In genomic region chr15:73921257-73921890, GRCh38 we compare ENCODE assay signal across 13 cellular contexts. TPM values are rescaled to one million over a fixed set of nuclear protein-coding genes. Genes with fewer than 3 reads are reported as not detected.
A peak's percentile ranks its signal among the peaks of the same experiment; 100 is the strongest.
DNase-seq lines count a peak whose midpoint lies in the region; ATAC-seq and TF ChIP-seq lines count a peak whose summit lies in the region.
"Had no signal": no experiment of that assay in that cellular context is flagged by ENCODE, and none has a peak within 500 bp of the region (broad histone marks: within the 10 kb centered on the region; RNA-seq: fewer than 3 reads in every experiment).

No MANE protein-coding gene starts in this region.

- WGBS in right cardiac atrium, result 52% methylated on average over 3 of the region's 3 CpGs

- peaks cover 31 to 52% (median 39%) of the 10 kb centered on the region in 3 donors for H3K4me1 Mint-ChIP-seq in CD8-positive, alpha-beta memory T cell
- H3K4me1 Mint-ChIP-seq in activated T-helper 1 cell treated with anti-CD3 and anti-CD28 coated beads, Interleukin-12 subunit alpha, Interleukin-12 subunit beta, Interleukin-2, Interleukin-4 antibody, amounts not matched to agents 30 ng/mL and 10 ng/mL and 1 ng/mL, durations not matched to agents 14 hours and 24 hours and 36 hours (ENCODE audit: low read depth), result peaks cover 38% of the 10 kb centered on the region

- H3K27me3 Mint-ChIP-seq in CD8-positive, alpha-beta memory T cell, result no peaks in the 10 kb centered on the region
- H3K27me3 Mint-ChIP-seq in activated T-helper 1 cell treated with anti-CD3 and anti-CD28 coated beads, Interleukin-12 subunit alpha, Interleukin-12 subunit beta, Interleukin-2, Interleukin-4 antibody, amounts not matched to agents 30 ng/mL and 10 ng/mL and 1 ng/mL, durations not matched to agents 14 hours and 24 hours and 36 hours (ENCODE audit: insufficient read depth), result peaks cover 5% of the 10 kb centered on the region

- H3K36me3 ChIP-seq in ACC112 (ENCODE audit: insufficient read depth, low read length), result peaks cover 25% of the 10 kb centered on the region
- H3K36me3 ChIP-seq in CD8-positive, alpha-beta memory T cell (ENCODE audit: insufficient read depth, low read length), result no peaks in the 10 kb centered on the region
- no peaks in the 10 kb centered on the region for H3K36me3 ChIP-seq in upper lobe of right lung

- CTCF ChIA-PET in CD8-positive, alpha-beta memory T cell (lab: Charles Lee), result interaction anchor here (1.6 kb wide), 1 partner anchor 12 kb away, joined by 3 read pairs; no protein-coding TSS in a partner anchor

- peak overlapping the region; percentile 86; the same call in 1 of the 2 replicates for H3K27ac ChIP-seq in ACC112 (ENCODE audit: low read depth, low read length)
- no peak overlapping the region for H3K27ac ChIP-seq in CD8-positive, alpha-beta memory T cell (ENCODE audit: low read depth, low read length)
- H3K27ac ChIP-seq in right cardiac atrium (ENCODE audit: low read length), result no peak overlapping the region
- H3K27ac ChIP-seq in upper lobe of right lung, result no peak overlapping the region

- no peak for DNase-seq in CD8-positive, alpha-beta memory T cell
- DNase-seq in activated T-helper 1 cell treated with anti-CD3 and anti-CD28 coated beads, Interleukin-12 subunit alpha, Interleukin-12 subunit beta, Interleukin-2, Interleukin-4 antibody, amounts not matched to agents 30 ng/mL and 10 ng/mL and 1 ng/mL, durations not matched to agents 14 hours and 24 hours and 36 hours (ENCODE audit: low spot score), result no peak
- DNase-seq in right cardiac atrium (peak in 2 of 3 donors; percentile 57 to 71), upper lobe of right lung (no peak), G401 (ENCODE audit: low spot score) (no peak)
- DNase-seq: anterior cingulate cortex; MG63; stimulated activated naive CD4-positive, alpha-beta T cell had no signal

- H3K9me3 Mint-ChIP-seq in CD8-positive, alpha-beta memory T cell, result peaks cover 5 to 8% (median 6%) of the 10 kb centered on the region in 5 donors
- peaks cover 20% of the 10 kb centered on the region for H3K9me3 Mint-ChIP-seq in activated T-helper 1 cell treated with anti-CD3 and anti-CD28 coated beads, Interleukin-12 subunit alpha, Interleukin-12 subunit beta, Interleukin-2, Interleukin-4 antibody, amounts not matched to agents 30 ng/mL and 10 ng/mL and 1 ng/mL, durations not matched to agents 14 hours and 24 hours and 36 hours

- H3K4me3 ChIP-seq in ACC112 (ENCODE audit: low read depth, low read length) (no peak overlapping the region), right cardiac atrium (ENCODE audit: low read length) (no peak overlapping the region), upper lobe of right lung (no peak overlapping the region)
- no peak overlapping the region for H3K4me3 ChIP-seq in CD8-positive, alpha-beta memory T cell (ENCODE audit: low read length)
- H3K4me3 ChIP-seq: MG63 had no signal

- POLR2A ChIA-PET in CD8-positive, alpha-beta memory T cell (lab: Charles Lee), result no interaction called here

- peak overlapping the region in 3 of 7 donors; percentile 6 to 32 (median 23) for H3K4me3 Mint-ChIP-seq in CD8-positive, alpha-beta memory T cell
- H3K4me3 Mint-ChIP-seq in activated T-helper 1 cell treated with anti-CD3 and anti-CD28 coated beads, Interleukin-12 subunit alpha, Interleukin-12 subunit beta, Interleukin-2, Interleukin-4 antibody, amounts not matched to agents 30 ng/mL and 10 ng/mL and 1 ng/mL, durations not matched to agents 14 hours and 24 hours and 36 hours, result no peak overlapping the region

- ATAC-seq in right cardiac atrium, result peak; percentile 24 to 36
- no peak for ATAC-seq in GM21515 (IDR thresholded peaks at IDR 0.05; ENCODE audit: unreplicated experiment)
- ATAC-seq in upper lobe of right lung, result no peak
- ATAC-seq in HG03139 (IDR thresholded peaks at IDR 0.05; ENCODE audit: unreplicated experiment), result no peak

- H3K36me3 Mint-ChIP-seq in CD8-positive, alpha-beta memory T cell, result peaks cover 15 to 28% (median 22%) of the 10 kb centered on the region in 3 donors
- peaks cover 16% of the 10 kb centered on the region for H3K36me3 Mint-ChIP-seq in activated T-helper 1 cell treated with anti-CD3 and anti-CD28 coated beads, Interleukin-12 subunit alpha, Interleukin-12 subunit beta, Interleukin-2, Interleukin-4 antibody, amounts not matched to agents 30 ng/mL and 10 ng/mL and 1 ng/mL, durations not matched to agents 14 hours and 24 hours and 36 hours (ENCODE audit: low read depth)

- intact Hi-C loops in activated T-helper 1 cell treated with anti-CD3 and anti-CD28 coated beads, Interleukin-12 subunit alpha, Interleukin-12 subunit beta, Interleukin-2, Interleukin-4 antibody, amounts not matched to agents 30 ng/mL and 10 ng/mL and 1 ng/mL, durations not matched to agents 14 hours and 24 hours and 36 hours (cut with micrococcal nuclease), result loop anchor here (10.0 kb wide), 1 partner anchor 347 kb away; no protein-coding TSS in a partner anchor
- intact Hi-C loops in right cardiac atrium (cut with DNase I) (no loop called here), upper lobe of right lung (cut with DNase I) (no loop called here)

- H3K79me2 ChIP-seq in ACC112 (ENCODE audit: control insufficient read depth, insufficient read depth, low read length, unreplicated experiment), result peaks cover 41% of the 10 kb centered on the region

- peak overlapping the region in 7 of 8 donors; percentile 19 to 97 (median 56) for H3K27ac Mint-ChIP-seq in CD8-positive, alpha-beta memory T cell
- H3K27ac Mint-ChIP-seq in activated T-helper 1 cell treated with anti-CD3 and anti-CD28 coated beads, Interleukin-12 subunit alpha, Interleukin-12 subunit beta, Interleukin-2, Interleukin-4 antibody, amounts not matched to agents 30 ng/mL and 10 ng/mL and 1 ng/mL, durations not matched to agents 14 hours and 24 hours and 36 hours, result peak overlapping the region; percentile 34

- H3K27me3 ChIP-seq in ACC112 (ENCODE audit: insufficient read depth, low read length), result no peaks in the 10 kb centered on the region
- no peaks in the 10 kb centered on the region for H3K27me3 ChIP-seq in CD8-positive, alpha-beta memory T cell (ENCODE audit: insufficient read depth, low read length, poor library complexity, severe bottlenecking)
- no peaks in the 10 kb centered on the region for H3K27me3 ChIP-seq in right cardiac atrium (ENCODE audit: control insufficient read depth, insufficient read depth)
- H3K27me3 ChIP-seq in upper lobe of right lung, result no peaks in the 10 kb centered on the region
- H3K27me3 ChIP-seq: MG63 had no signal

- TF ChIP-seq CTCF in upper lobe of right lung (IDR thresholded peaks at IDR 0.05), result no peak

- H3K9me3 ChIP-seq in CD8-positive, alpha-beta memory T cell (ENCODE audit: low read length), result no peaks in the 10 kb centered on the region
- H3K9me3 ChIP-seq in right cardiac atrium (ENCODE audit: control insufficient read depth, low read length) (no peaks in the 10 kb centered on the region), upper lobe of right lung (no peaks in the 10 kb centered on the region)

- no peak overlapping the region for H2AFZ ChIP-seq in ACC112 (ENCODE audit: low read length, unreplicated experiment)

- H3K4me1 ChIP-seq in ACC112 (ENCODE audit: control insufficient read depth, insufficient read depth, low read length, unreplicated experiment) (peaks cover 59% of the 10 kb centered on the region), right cardiac atrium (ENCODE audit: control insufficient read depth, insufficient read depth, low read length) (peaks cover 30% of the 10 kb centered on the region), upper lobe of right lung (peaks cover 30% of the 10 kb centered on the region)
- H3K4me1 ChIP-seq in CD8-positive, alpha-beta memory T cell (ENCODE audit: insufficient read depth, low read length), result peaks cover 24% of the 10 kb centered on the region

- in situ Hi-C loops in G401 (cut with HindIII; ENCODE audit: low sequenced_read_pairs), result no loop called here

RNA-seq across cellular contexts. Expression of gene LOXL1, which starts 4.9 kb away (rescaled TPM):
- 1 to 10 TPM; 1.3 to 1.5 TPM for total RNA-seq in CD8-positive, alpha-beta memory T cell
- 3.1 TPM for polyA plus RNA-seq in CD8-positive, alpha-beta memory T cell
- total RNA-seq in activated T-helper 1 cell treated with anti-CD3 and anti-CD28 coated beads, Interleukin-12 subunit alpha, Interleukin-12 subunit beta, Interleukin-2, Interleukin-4 antibody, amounts not matched to agents 30 ng/mL and 10 ng/mL and 1 ng/mL, durations not matched to agents 14 hours and 24 hours and 36 hours, result 0.34 and 1.3 TPM in 2 replicates
- total RNA-seq in right cardiac atrium (10 to 100 TPM; 17.4 to 41.0 (median 18.6) TPM), upper lobe of right lung (11.1 TPM)
- polyA plus RNA-seq in right cardiac atrium, result 29.8 TPM
- 77.4 and 117 TPM in 2 replicates for total RNA-seq in G401 (2014; rRNA removed; shearing (Covaris generic))
- total RNA-seq: OCI-LY7 had no signal

RNA-seq across cellular contexts. Expression of gene TBC1D21, which starts 48.0 kb away (rescaled TPM):
- total RNA-seq in CD8-positive, alpha-beta memory T cell, result not detected
- polyA plus RNA-seq in CD8-positive, alpha-beta memory T cell, result not detected
- not detected in 2 replicates for total RNA-seq in activated T-helper 1 cell treated with anti-CD3 and anti-CD28 coated beads, Interleukin-12 subunit alpha, Interleukin-12 subunit beta, Interleukin-2, Interleukin-4 antibody, amounts not matched to agents 30 ng/mL and 10 ng/mL and 1 ng/mL, durations not matched to agents 14 hours and 24 hours and 36 hours
- not detected for total RNA-seq in right cardiac atrium
- not detected for polyA plus RNA-seq in right cardiac atrium
- not detected for total RNA-seq in upper lobe of right lung
- not detected in 2 replicates for total RNA-seq in G401 (2014; rRNA removed; shearing (Covaris generic))
- total RNA-seq: activated CD8-positive, alpha-beta memory T cell treated with anti-CD3 and anti-CD28 coated beads for 36 hours; OCI-LY7 had no signal

Comparison
In these comparisons a context has a peak if more than half of its experiments do, and no peak if none do; other contexts are left out.
1. DNase-seq: peak in right cardiac atrium (2 of 3); none in CD8-positive, alpha-beta memory T cell (0 of 5), activated T-helper 1 cell treated with anti-CD3 and anti-CD28 coated beads, Interleukin-12 subunit alpha, Interleukin-12 subunit beta, Interleukin-2, Interleukin-4 antibody, amounts not matched to agents 30 ng/mL and 10 ng/mL and 1 ng/mL, durations not matched to agents 14 hours and 24 hours and 36 hours (single experiment), upper lobe of right lung (single experiment) and G401 (single experiment).
2. ATAC-seq: peak in right cardiac atrium (2 of 2); none in GM21515 (single experiment), upper lobe of right lung (single experiment) and HG03139 (single experiment).